ENCODE assay signal across 9 cellular contexts in the genomic region with DNA sequence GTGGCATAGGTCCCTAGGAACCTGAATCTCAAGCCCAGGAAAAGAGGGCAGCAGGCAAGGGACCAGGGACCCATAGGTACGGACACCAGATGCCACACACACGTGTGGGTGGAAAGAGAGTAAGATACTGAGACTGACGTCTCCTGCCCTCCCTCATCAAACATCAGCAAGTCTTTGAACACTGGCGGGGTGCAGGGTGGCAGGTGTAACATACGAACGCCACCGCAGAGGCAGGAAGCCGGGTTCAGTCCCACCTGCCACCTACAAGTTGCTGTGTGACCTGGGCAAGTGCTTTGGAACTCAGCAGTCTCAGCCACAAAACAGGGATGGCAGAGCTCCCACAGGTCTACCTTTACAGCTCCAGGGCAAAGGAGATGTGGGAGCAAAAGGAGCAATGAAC. TPM values are rescaled to one million over a fixed set of nuclear protein-coding genes. Genes with fewer than 3 reads are reported as not detected.
A peak's percentile ranks its signal among the peaks of the same experiment; 100 is the strongest.
DNase-seq lines count a peak whose midpoint lies in the region; ATAC-seq and TF ChIP-seq lines count a peak whose summit lies in the region.
"Had no signal": no experiment of that assay in that cellular context is flagged by ENCODE, and none has a peak within 500 bp of the region (broad histone marks: within the 10 kb centered on the region; RNA-seq: fewer than 3 reads in every experiment).

No MANE protein-coding gene starts in this region.

- no peaks in the 10 kb centered on the region for H3K9me3 Mint-ChIP-seq in natural killer cell
- no peaks in the 10 kb centered on the region for H3K9me3 Mint-ChIP-seq in natural killer cell treated with Interleukin-12 subunit alpha and Interleukin-12 subunit beta and Interleukin-15 and Interleukin-18, amount 100 ng/mL, for 72 hours
- H3K9me3 Mint-ChIP-seq in activated naive CD8-positive, alpha-beta T cell (ENCODE audit: low read depth) = no peaks in the 10 kb centered on the region

- TF ChIP-seq CTCF in natural killer cell (IDR thresholded peaks at IDR 0.05) (no peak), uterus (IDR thresholded peaks at IDR 0.05) (no peak)

- H3K36me3 ChIP-seq in uterus (no peaks in the 10 kb centered on the region), SJCRH30 (peaks cover 10% of the 10 kb centered on the region)

- H3K27me3 ChIP-seq in uterus (no peaks in the 10 kb centered on the region), SJCRH30 (no peaks in the 10 kb centered on the region)

- H3K4me1 ChIP-seq in uterus (peaks cover 35 to 54% of the 10 kb centered on the region in 2 donors), SJCRH30 (peaks cover 79% of the 10 kb centered on the region)

- peak overlapping the region; percentile 78 to 97 for H3K27ac ChIP-seq in uterus
- H3K27ac ChIP-seq in SJCRH30 = no peak overlapping the region; the same call in 1 of the 2 replicates
- H3K27ac ChIP-seq: parathyroid adenoma had no signal

- no peak overlapping the region for H3K4me3 Mint-ChIP-seq in natural killer cell
- H3K4me3 Mint-ChIP-seq in natural killer cell treated with Interleukin-12 subunit alpha and Interleukin-12 subunit beta and Interleukin-15 and Interleukin-18, amount 100 ng/mL, for 72 hours = no peak overlapping the region
- H3K4me3 Mint-ChIP-seq in activated naive CD8-positive, alpha-beta T cell = peak overlapping the region; percentile 83

- H3K27ac Mint-ChIP-seq in natural killer cell = no peak overlapping the region
- no peak overlapping the region for H3K27ac Mint-ChIP-seq in natural killer cell treated with Interleukin-12 subunit alpha and Interleukin-12 subunit beta and Interleukin-15 and Interleukin-18, amount 100 ng/mL, for 72 hours
- H3K27ac Mint-ChIP-seq in activated naive CD8-positive, alpha-beta T cell = peak overlapping the region; percentile 98

- TF ChIP-seq POLR2A in uterus (IDR thresholded peaks at IDR 0.05) = no peak

- H3K4me3 ChIP-seq in uterus (no peak overlapping the region), SJCRH30 (no peak overlapping the region)

- no peaks in the 10 kb centered on the region for H3K27me3 Mint-ChIP-seq in natural killer cell (ENCODE audit: low read depth in 2 of 2)
- H3K27me3 Mint-ChIP-seq in natural killer cell treated with Interleukin-12 subunit alpha and Interleukin-12 subunit beta and Interleukin-15 and Interleukin-18, amount 100 ng/mL, for 72 hours = no peaks in the 10 kb centered on the region
- H3K27me3 Mint-ChIP-seq in activated naive CD8-positive, alpha-beta T cell = no peaks in the 10 kb centered on the region

- intact Hi-C loops in natural killer cell (cut with micrococcal nuclease) = no loop called here
- intact Hi-C loops in posterior vena cava (cut with DNase I) = no loop called here
- intact Hi-C loops in uterus (cut with DNase I; ENCODE audit: low total_unique reads) = loop anchor here (10.0 kb wide), 1 partner anchor 53 kb away; no protein-coding TSS in a partner anchor

- H3K36me3 Mint-ChIP-seq in natural killer cell = no peaks in the 10 kb centered on the region
- H3K36me3 Mint-ChIP-seq in natural killer cell treated with Interleukin-12 subunit alpha and Interleukin-12 subunit beta and Interleukin-15 and Interleukin-18, amount 100 ng/mL, for 72 hours = no peaks in the 10 kb centered on the region
- peaks cover 7% of the 10 kb centered on the region for H3K36me3 Mint-ChIP-seq in activated naive CD8-positive, alpha-beta T cell

- DNase-seq in natural killer cell (no peak), posterior vena cava (ENCODE audit: low spot score) (peak; percentile 54), uterus (no peak), DMS 273 (lab: John Stamatoyannopoulos, UW; ENCODE audit: unreplicated experiment) (no peak), SJCRH30 (no peak)
- no peak for DNase-seq in natural killer cell treated with Interleukin-12 subunit alpha and Interleukin-12 subunit beta and Interleukin-15 and Interleukin-18, amount 100 ng/mL, for 72 hours (ENCODE audit: low spot score)

- no peaks in the 10 kb centered on the region for H3K9me3 ChIP-seq in uterus
- no peaks in the 10 kb centered on the region for H3K9me3 ChIP-seq in SJCRH30 (replicated peaks)

- ATAC-seq in natural killer cell = peak in 2 of 3 donors; percentile 18 to 71
- no peak for ATAC-seq in natural killer cell treated with Interleukin-12 subunit alpha and Interleukin-12 subunit beta and Interleukin-15 and Interleukin-18, amount 100 ng/mL, for 72 hours
- ATAC-seq in GM19324 (IDR thresholded peaks at IDR 0.05; ENCODE audit: low FRiP score, unreplicated experiment) = no peak

- H3K4me1 Mint-ChIP-seq in natural killer cell = peaks cover 23 to 33% of the 10 kb centered on the region in 2 donors
- H3K4me1 Mint-ChIP-seq in natural killer cell treated with Interleukin-12 subunit alpha and Interleukin-12 subunit beta and Interleukin-15 and Interleukin-18, amount 100 ng/mL, for 72 hours (ENCODE audit: low read depth in 2 of 2) = peaks cover 5 to 22% of the 10 kb centered on the region in 2 donors
- peaks cover 98% of the 10 kb centered on the region for H3K4me1 Mint-ChIP-seq in activated naive CD8-positive, alpha-beta T cell (ENCODE audit: low read depth)

RNA-seq across cellular contexts. Expression of a gene that starts 11.1 kb away (rescaled TPM):
- total RNA-seq in natural killer cell = 10 to 100 TPM; 14.9 to 39.5 (median 19.6) TPM
- 100 to 1,000 TPM in 1 of 2 donors, 10 to 100 TPM in 1; 40.1 to 124 TPM for total RNA-seq in natural killer cell treated with Interleukin-12 subunit alpha and Interleukin-12 subunit beta and Interleukin-15 and Interleukin-18, amount 100 ng/mL, for 72 hours
- 100 to 1,000 TPM; 665 to 826 TPM for total RNA-seq in posterior vena cava
- 100 to 1,000 TPM; 147 to 538 (median 343) TPM for total RNA-seq in uterus
- total RNA-seq in SJCRH30 (2014; rRNA removed; shearing (Covaris generic)) = 101 and 104 TPM in 2 replicates

Comparison
In these comparisons a context has a peak if more than half of its experiments do, and no peak if none do; other contexts are left out.
1. ATAC-seq: peak in natural killer cell (2 of 3); none in natural killer cell treated with Interleukin-12 subunit alpha and Interleukin-12 subunit beta and Interleukin-15 and Interleukin-18, amount 100 ng/mL, for 72 hours (0 of 2) and GM19324 (single experiment).